ENCODE assay signal across 1 cellular context in the genomic region with DNA sequence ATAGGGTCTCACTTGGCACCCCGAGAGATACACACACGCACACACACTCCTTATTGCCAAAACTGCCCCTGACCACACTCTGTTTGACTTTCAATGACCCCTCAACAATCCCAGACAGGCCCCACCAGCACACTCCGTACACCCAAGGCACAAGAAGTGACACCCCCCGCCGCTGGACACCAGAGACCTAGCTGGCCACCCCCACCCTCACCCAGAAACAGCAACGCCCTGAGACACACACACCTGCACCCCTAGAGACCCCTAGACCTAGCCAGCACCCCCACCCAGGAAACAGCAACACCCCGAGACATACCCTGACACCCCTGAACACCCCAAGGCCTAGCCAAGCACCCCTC.
TF ChIP-seq lines count a peak whose summit lies in the region.

No MANE protein-coding gene starts in this region.

TF ChIP-seq in HEK293, 187 proteins besides CTCF, POLR2A, EP300 and RAD21 (continued from another document):
- 0 out of 2 replicates have a peak, but pooled peaks have one; percentile 2 for TF ChIP-seq ZNF560 (tag by site-specific recombination; IDR thresholded peaks at IDR 0.05; ENCODE audit: borderline replicate concordance)
- no peak for TF ChIP-seq ZNF157 (tag by site-specific recombination; IDR thresholded peaks at IDR 0.05)
- no peak for TF ChIP-seq ZNF2 (tag by site-specific recombination; IDR thresholded peaks at IDR 0.05)
TF ChIP-seq in HEK293: peak in this region for 3.
